In genomic region chr15:70095387-70096214, GRCh38 we compare ENCODE assay signal across 8 cellular contexts. TPM values are rescaled to one million over a fixed set of nuclear protein-coding genes. Genes with fewer than 3 reads are reported as not detected.
A peak's percentile ranks its signal among the peaks of the same experiment; 100 is the strongest.
DNase-seq lines count a peak whose midpoint lies in the region; ATAC-seq and TF ChIP-seq lines count a peak whose summit lies in the region.

No MANE protein-coding gene starts in this region.

- WGBS in suprapubic skin: 9% methylated on average over 23 of the region's 67 CpGs

- DNase-seq in AG04450 (ENCODE audit: low read depth, low spot score) (no peak), HFF-Myc (ENCODE audit: extremely low read depth, low read depth) (no peak), activated B cell treated with CpG ODN at 0.5 μM for 24 hours (peak; percentile 71), mucosa of gallbladder (ENCODE audit: low spot score) (peak; percentile 29), suprapubic skin (ENCODE audit: low spot score in 2 of 2) (peak in 1 of 2 donors; percentile 75), NCI-H226 (no peak)

- H3K4me1 ChIP-seq in duodenal mucosa (ENCODE audit: control insufficient read depth in 1 of 2, insufficient read depth in 2 of 2, low read length in 2 of 2) (peaks cover 52 to 59% of the 10 kb centered on the region in 2 donors), suprapubic skin (peaks cover 73% of the 10 kb centered on the region)

- intact Hi-C loops in activated B cell treated with CpG ODN at 0.5 μM for 24 hours (cut with micrococcal nuclease): loop anchor here (2.0 to 5.0 kb wide), 8 partner anchors 59 to 633 kb away; no protein-coding TSS in a partner anchor

- peak overlapping the region; percentile 98 for H3K4me3 Mint-ChIP-seq in activated B cell treated with CpG ODN at 0.5 μM for 24 hours

- peaks cover 55% of the 10 kb centered on the region for H3K36me3 Mint-ChIP-seq in activated B cell treated with CpG ODN at 0.5 μM for 24 hours (ENCODE audit: low read depth)

- POLR2A ChIA-PET in AG04450 (lab: Yijun Ruan, JAX): interaction anchor here (0.8 to 2.2 kb wide), 2 partner anchors 16 to 30 kb away, joined by 3 to 6 read pairs; no protein-coding TSS in a partner anchor
- POLR2A ChIA-PET in activated B cell treated with CpG ODN at 0.5 μM for 24 hours (lab: Charles Lee): interaction anchor here (0.6 to 5.8 kb wide), 24 partner anchors 8 to 410 kb away, joined by 3 to 44 read pairs (median 5); no protein-coding TSS in a partner anchor

- H3K9me3 ChIP-seq in AG04450 (ENCODE audit: control insufficient read depth, insufficient read depth, low read length): no peaks in the 10 kb centered on the region; the same call in 1 of the 2 replicates
- no peaks in the 10 kb centered on the region for H3K9me3 ChIP-seq in duodenal mucosa (ENCODE audit: control insufficient read depth in 1 of 2, low read length in 2 of 2)
- no peaks in the 10 kb centered on the region for H3K9me3 ChIP-seq in suprapubic skin

- peaks cover 4 to 5% of the 10 kb centered on the region in 2 donors for H3K36me3 ChIP-seq in duodenal mucosa (ENCODE audit: control insufficient read depth in 1 of 2, insufficient read depth in 2 of 2, low read length in 2 of 2)
- no peaks in the 10 kb centered on the region for H3K36me3 ChIP-seq in suprapubic skin

- H3K4me3 ChIP-seq in AG04450 (ENCODE audit: low read depth, low read length): peak overlapping the region; percentile 79
- peak overlapping the region; percentile 83 for H3K4me3 ChIP-seq in HFF-Myc (replicated peaks; ENCODE audit: low read depth, low read length)
- peak overlapping the region; percentile 85 to 97 for H3K4me3 ChIP-seq in duodenal mucosa (ENCODE audit: low read depth in 1 of 2, low read length in 2 of 2)
- H3K4me3 ChIP-seq in suprapubic skin: peak overlapping the region; percentile 97

- TF ChIP-seq CTCF in AG04450 (IDR thresholded peaks at IDR 0.05; ENCODE audit: low read depth, low read length) (no peak), HFF-Myc (IDR thresholded peaks at IDR 0.05; ENCODE audit: low read depth, low read length, missing control alignments) (no peak), activated B cell treated with CpG ODN at 0.5 μM for 24 hours (IDR thresholded peaks at IDR 0.05) (no peak), suprapubic skin (IDR thresholded peaks at IDR 0.05) (no peak)

- peak overlapping the region; percentile 75 to 80 for H3K9ac ChIP-seq in duodenal mucosa (ENCODE audit: low read depth in 1 of 2, low read length in 2 of 2)

- CTCF ChIA-PET in AG04450 (lab: Charles Lee) (interaction anchor here (1.0 to 1.7 kb wide), 2 partner anchors 367 to 617 kb away, joined by 4 to 6 read pairs; no protein-coding TSS in a partner anchor), activated B cell treated with CpG ODN at 0.5 μM for 24 hours (lab: Charles Lee) (interaction anchor here (0.7 to 2.1 kb wide), 5 partner anchors 23 to 371 kb away, joined by 3 to 7 read pairs (median 4); no protein-coding TSS in a partner anchor)

- H3K27ac Mint-ChIP-seq in activated B cell treated with CpG ODN at 0.5 μM for 24 hours: peak overlapping the region; percentile 94

- no peaks in the 10 kb centered on the region for H3K27me3 Mint-ChIP-seq in activated B cell treated with CpG ODN at 0.5 μM for 24 hours

- H3K27ac ChIP-seq in AG04450 (ENCODE audit: low read depth, low read length): no peak overlapping the region
- H3K27ac ChIP-seq in duodenal mucosa (ENCODE audit: low read depth, low read length): peak overlapping the region; percentile 87
- peak overlapping the region; percentile 94 for H3K27ac ChIP-seq in suprapubic skin

- no peaks in the 10 kb centered on the region for H3K9me3 Mint-ChIP-seq in activated B cell treated with CpG ODN at 0.5 μM for 24 hours

- ATAC-seq in activated B cell treated with CpG ODN at 0.5 μM for 24 hours (ENCODE audit: low read depth) (peak; percentile 15), HG03097 (IDR thresholded peaks at IDR 0.05; ENCODE audit: low FRiP score, unreplicated experiment) (no peak)

- H3K27me3 ChIP-seq in AG04450 (ENCODE audit: control insufficient read depth, insufficient read depth, low read length) (no peaks in the 10 kb centered on the region), duodenal mucosa (ENCODE audit: control insufficient read depth in 1 of 2, insufficient read depth in 2 of 2, low read length in 2 of 2) (no peaks in the 10 kb centered on the region), suprapubic skin (no peaks in the 10 kb centered on the region)

- TF ChIP-seq EP300 in suprapubic skin (IDR thresholded peaks at IDR 0.05): no peak

- peaks cover 71% of the 10 kb centered on the region for H3K4me1 Mint-ChIP-seq in activated B cell treated with CpG ODN at 0.5 μM for 24 hours

- TF ChIP-seq POLR2A in suprapubic skin (IDR thresholded peaks at IDR 0.05): no peak

RNA-seq across cellular contexts. Expression of gene TLE3, which starts 2.1 kb away (rescaled TPM):
- polyA plus RNA-seq in AG04450 (2011; rRNA removed): 7.5 and 10.8 TPM in 2 replicates
- 25.2 and 31.7 TPM in 2 replicates for polyA minus RNA-seq in AG04450 (2011; rRNA and poly(A)+ RNA removed)
- 106 and 110 TPM in 2 replicates for total RNA-seq in activated B cell treated with CpG ODN at 0.5 μM for 24 hours
- total RNA-seq in mucosa of gallbladder: 42.5 TPM
- total RNA-seq in suprapubic skin: 100 to 1,000 TPM in 3 of 4 donors, 10 to 100 TPM in 1; 91.2 to 154 (median 137) TPM

Comparison
In these comparisons a context has a peak if more than half of its experiments do, and no peak if none do; other contexts are left out.
1. DNase-seq: peak in activated B cell treated with CpG ODN at 0.5 μM for 24 hours (single experiment) and mucosa of gallbladder (single experiment); none in AG04450 (single experiment), HFF-Myc (single experiment) and NCI-H226 (single experiment).
2. Peak in every context shown above with its lines, with median percentiles within 50 percentile points of each other: H3K4me3 ChIP-seq.